In the genomic region with DNA sequence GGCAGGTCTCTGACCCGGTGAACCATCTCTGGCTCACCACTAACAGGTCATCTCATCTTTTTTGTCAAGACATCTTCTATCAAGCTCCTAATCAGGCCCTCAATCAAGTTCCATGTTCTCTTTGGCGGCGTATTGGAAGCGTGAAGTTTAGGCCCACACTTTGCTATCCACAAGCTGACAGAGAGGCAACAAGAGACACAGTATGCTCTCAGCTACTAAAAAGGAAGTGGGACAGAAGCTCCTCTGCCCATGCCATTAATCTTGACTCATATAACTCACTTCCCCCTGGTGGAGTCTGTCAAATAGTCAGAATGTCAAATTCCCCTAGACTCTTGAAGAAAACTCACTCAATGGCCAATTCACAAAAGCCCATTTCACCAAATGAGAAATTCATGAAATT, we compare ENCODE assay signal across 9 cellular contexts.
DNase-seq lines count a peak whose midpoint lies in the region; ATAC-seq and FAIRE-seq lines count a peak whose summit lies in the region.
"Had no signal": no experiment of that assay in that cellular context is flagged by ENCODE, and none has a peak within 500 bp of the region (broad histone marks: within the 10 kb centered on the region; RNA-seq: fewer than 3 reads in every experiment).

No MANE protein-coding gene starts in this region.

- ATAC-seq in GM18867 (IDR thresholded peaks at IDR 0.05; ENCODE audit: unreplicated experiment) (peak; percentile 96), HG02943 (IDR thresholded peaks at IDR 0.05; ENCODE audit: low read depth, unreplicated experiment) (peak; percentile 92)

- in situ Hi-C loops in ACHN (cut with HindIII; ENCODE audit: low pct_ligation_motif_present, low pct_unique_long_range_greater_than_20kb, low sequenced_read_pairs), result no loop called here

- no peak for FAIRE-seq in RCC 7860 (lab: Jason Lieb, UNC)

- DNase-seq in ACHN (peak; percentile 23), RCC 7860 (ENCODE audit: low spot score) (peak; percentile 73), germinal center (ENCODE audit: low spot score) (peak; percentile 50), DMS114 treated with DMSO at 0.1 percent for 48 hours (lab: John Stamatoyannopoulos, UW; ENCODE audit: unreplicated experiment) (no peak), NCI-H2081 (lab: John Stamatoyannopoulos, UW) (no peak)
- DNase-seq in stimulated activated CD4-positive, alpha-beta T cell treated with anti-CD3 and anti-CD28 coated beads, Interleukin-1b, Interleukin-23, amount 100 ng/mL, for 48 hours, result no peak
- DNase-seq: right cardiac atrium had no signal

Comparison
In these comparisons a context has a peak if more than half of its experiments do, and no peak if none do; other contexts are left out.
1. DNase-seq: peak in ACHN (single experiment), RCC 7860 (single experiment) and germinal center (single experiment); none in DMS114 treated with DMSO at 0.1 percent for 48 hours (single experiment), NCI-H2081 (0 of 2) and stimulated activated CD4-positive, alpha-beta T cell treated with anti-CD3 and anti-CD28 coated beads, Interleukin-1b, Interleukin-23, amount 100 ng/mL, for 48 hours (single experiment).